ENCODE assay signal across 10 cellular contexts in the genomic region with DNA sequence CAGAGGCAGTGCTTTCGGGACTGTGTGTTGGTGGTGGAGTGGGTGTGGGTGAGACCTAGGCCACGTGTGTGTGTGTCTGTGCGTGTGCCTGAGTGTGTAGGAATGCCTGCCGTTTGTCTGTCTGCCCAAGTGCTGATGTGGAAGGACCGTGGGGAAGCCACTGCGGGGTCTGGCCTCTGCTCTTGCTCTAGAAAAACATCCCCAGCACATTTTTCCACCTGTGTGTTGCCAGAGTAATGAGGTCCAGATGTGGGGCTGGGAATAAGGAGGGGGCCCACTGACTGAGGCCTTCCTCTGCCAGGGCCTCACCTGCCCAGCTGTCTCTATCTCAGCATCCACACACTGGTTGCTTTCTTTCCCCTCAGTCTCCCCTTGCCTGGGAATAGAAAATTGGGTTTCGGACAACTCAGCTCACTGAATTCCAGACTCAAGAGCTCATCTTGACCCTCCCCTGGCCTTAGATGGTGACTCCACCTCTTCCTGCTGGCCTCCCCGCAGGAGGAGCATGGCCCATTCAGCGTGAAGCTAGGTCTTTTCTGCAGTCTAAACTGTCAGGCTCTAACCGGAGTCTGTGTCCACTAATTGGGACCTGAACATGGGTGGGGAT. TPM values are rescaled to one million over a fixed set of nuclear protein-coding genes. Genes with fewer than 3 reads are reported as not detected.
A peak's percentile ranks its signal among the peaks of the same experiment; 100 is the strongest.
DNase-seq lines count a peak whose midpoint lies in the region; ATAC-seq and TF ChIP-seq lines count a peak whose summit lies in the region.
"Had no signal": no experiment of that assay in that cellular context is flagged by ENCODE, and none has a peak within 500 bp of the region (broad histone marks: within the 10 kb centered on the region; RNA-seq: fewer than 3 reads in every experiment).

No MANE protein-coding gene starts in this region.

- H3K4me3 Mint-ChIP-seq in CD4-positive, alpha-beta T cell = no peak overlapping the region
- H3K4me3 Mint-ChIP-seq: activated naive CD8-positive, alpha-beta T cell had no signal

- H3K27me3 ChIP-seq in kidney epithelial cell (ENCODE audit: control insufficient read depth, insufficient read depth, low read length) = no peaks in the 10 kb centered on the region
- no peaks in the 10 kb centered on the region for H3K27me3 ChIP-seq in suprapubic skin
- H3K27me3 ChIP-seq in CD4-positive, alpha-beta T cell (ENCODE audit: control insufficient read depth, insufficient read depth, low read length) = no peaks in the 10 kb centered on the region

- no peak for TF ChIP-seq CTCF in HEK293 (tag by site-specific recombination; IDR thresholded peaks at IDR 0.05)
- TF ChIP-seq CTCF in cardiac fibroblast (IDR thresholded peaks at IDR 0.05; ENCODE audit: low read depth, low read length) = no peak
- TF ChIP-seq CTCF in kidney epithelial cell (IDR thresholded peaks at IDR 0.05; ENCODE audit: insufficient read depth, low read length, poor library complexity, severe bottlenecking) = no peak
- TF ChIP-seq CTCF in suprapubic skin (IDR thresholded peaks at IDR 0.05) = no peak
- no peak for TF ChIP-seq CTCF in CD4-positive, alpha-beta T cell (IDR thresholded peaks at IDR 0.05)

- H3K4me1 Mint-ChIP-seq in CD4-positive, alpha-beta T cell (ENCODE audit: low read depth) = peaks cover 18% of the 10 kb centered on the region

- intact Hi-C loops in CD4-positive, alpha-beta T cell (cut with DNase I, micrococcal nuclease) = no loop called here

- POLR2A ChIA-PET in HEK293 (lab: Yijun Ruan, JAX) = interaction anchor here (1.1 to 1.7 kb wide), 4 partner anchors 13 to 54 kb away, joined by 3 to 11 read pairs (median 8); no protein-coding TSS in a partner anchor
- POLR2A ChIA-PET in CD4-positive, alpha-beta T cell (lab: Charles Lee) = no interaction called here

- no peak for TF ChIP-seq POLR2A in suprapubic skin (IDR thresholded peaks at IDR 0.05)

- TF ChIP-seq EP300 in suprapubic skin (IDR thresholded peaks at IDR 0.05) = no peak

- H3K36me3 Mint-ChIP-seq in CD4-positive, alpha-beta T cell (ENCODE audit: low read depth) = no peaks in the 10 kb centered on the region
- H3K36me3 Mint-ChIP-seq: activated naive CD8-positive, alpha-beta T cell had no signal

- H3K4me3 ChIP-seq in HEK293 (ENCODE audit: low read depth, low read length) (no peak overlapping the region), cardiac fibroblast (replicated peaks in 1 of 2; ENCODE audit: low read depth in 2 of 2, low read length in 2 of 2) (no peak overlapping the region), kidney epithelial cell (ENCODE audit: low read depth, low read length) (no peak overlapping the region), suprapubic skin (no peak overlapping the region)

- no peak overlapping the region for H3K27ac Mint-ChIP-seq in CD4-positive, alpha-beta T cell
- H3K27ac Mint-ChIP-seq: activated naive CD8-positive, alpha-beta T cell had no signal

- H3K36me3 ChIP-seq in HEK293 (ENCODE audit: control insufficient read depth in 2 of 2, insufficient read depth in 1 of 2, low read length in 2 of 2) (no peaks in the 10 kb centered on the region), kidney epithelial cell (ENCODE audit: control insufficient read depth, insufficient read depth, low read length) (no peaks in the 10 kb centered on the region), suprapubic skin (no peaks in the 10 kb centered on the region)

- H3K27ac ChIP-seq in HEK293 (ENCODE audit: extremely low read depth, low read depth, low read length) = no peak overlapping the region
- peak overlapping the region; percentile 71 for H3K27ac ChIP-seq in suprapubic skin
- H3K27ac ChIP-seq in CD4-positive, alpha-beta T cell (ENCODE audit: low read depth, low read length) = no peak overlapping the region

- WGBS in suprapubic skin = 67% methylated on average over 10 of the region's 10 CpGs

- H3K9me3 Mint-ChIP-seq in CD4-positive, alpha-beta T cell = no peaks in the 10 kb centered on the region

- H3K9me3 ChIP-seq in HEK293 (ENCODE audit: control insufficient read depth, insufficient read depth, low read depth, low read length) = no peaks in the 10 kb centered on the region
- no peaks in the 10 kb centered on the region for H3K9me3 ChIP-seq in suprapubic skin
- no peaks in the 10 kb centered on the region for H3K9me3 ChIP-seq in CD4-positive, alpha-beta T cell (ENCODE audit: control insufficient read depth, low read length)

- CTCF ChIA-PET in HEK293 (lab: Yijun Ruan, JAX) = interaction anchor here (0.5 to 9.6 kb wide), 13 partner anchors 12 to 718 kb away, joined by 3 to 174 read pairs (median 5); a partner anchor contains a TSS
- CTCF ChIA-PET in CD4-positive, alpha-beta T cell (lab: Charles Lee) = interaction anchor here (1.2 kb wide), 1 partner anchor 12 kb away, joined by 3 read pairs; no protein-coding TSS in a partner anchor

- no peak for ATAC-seq in CD4-positive, alpha-beta T cell (ENCODE audit: poor library complexity)

- DNase-seq in cardiac fibroblast (ENCODE audit: low read depth in 2 of 2) (peak; percentile 90 to 94), kidney epithelial cell (ENCODE audit: low read depth) (peak; percentile 65), suprapubic skin (ENCODE audit: low spot score in 2 of 2) (no peak), KG1 (lab: John Stamatoyannopoulos, UW) (no peak), DMS153 treated with DMSO at 0.1 percent for 48 hours (lab: John Stamatoyannopoulos, UW; ENCODE audit: unreplicated experiment) (no peak)
- DNase-seq in CD4-positive, alpha-beta T cell = no peak
- no peak for DNase-seq in activated effector memory CD4-positive, alpha-beta T cell treated with anti-CD3 and anti-CD28 coated beads, Interleukin-2, amount 50 U/mL, for 16 hours
- DNase-seq: NCI-H524 treated with DMSO at 0.1 percent for 48 hours had no signal

- H3K4me1 ChIP-seq in HEK293 (ENCODE audit: control insufficient read depth, insufficient read depth, low read length) (peaks cover 8% of the 10 kb centered on the region), suprapubic skin (peaks cover 39% of the 10 kb centered on the region)

- no peaks in the 10 kb centered on the region for H3K27me3 Mint-ChIP-seq in CD4-positive, alpha-beta T cell
- H3K27me3 Mint-ChIP-seq: activated naive CD8-positive, alpha-beta T cell had no signal

TF ChIP-seq in HEK293, 187 proteins besides CTCF, POLR2A, EP300 and RAD21:
- TF ChIP-seq EGR2 (tag by site-specific recombination; IDR thresholded peaks at IDR 0.05; ENCODE audit: low read depth) (peak; percentile 83), ZNF239 (tag by site-specific recombination; IDR thresholded peaks at IDR 0.05) (no peak), ZBTB7A (tag by site-specific recombination; IDR thresholded peaks at IDR 0.05; ENCODE audit: low read depth) (no peak), ZNF571 (tag by site-specific recombination; IDR thresholded peaks at IDR 0.05) (no peak), ZNF335 (tag by site-specific recombination; conservative IDR thresholded peaks at IDR 0.05) (peak; percentile 69), ZNF510 (tag by site-specific recombination; IDR thresholded peaks at IDR 0.05; ENCODE audit: insufficient replicate concordance) (no peak), ZFHX2 (tag by site-specific recombination; conservative IDR thresholded peaks at IDR 0.05) (peak; percentile 90), ZBTB17 (tag by site-specific recombination; IDR thresholded peaks at IDR 0.05) (no peak), ZFP69B (tag by site-specific recombination; IDR thresholded peaks at IDR 0.05) (0 out of 2 replicates have a peak, but pooled peaks have one; percentile 18), ZNF530 (tag by site-specific recombination; IDR thresholded peaks at IDR 0.05; ENCODE audit: low read depth) (no peak), ZNF600 (tag by site-specific recombination; IDR thresholded peaks at IDR 0.05) (0 out of 2 replicates have a peak, but pooled peaks have one; percentile 31), ZNF423 (tag by site-specific recombination; IDR thresholded peaks at IDR 0.05) (no peak)
- TF ChIP-seq, protein P1, sequence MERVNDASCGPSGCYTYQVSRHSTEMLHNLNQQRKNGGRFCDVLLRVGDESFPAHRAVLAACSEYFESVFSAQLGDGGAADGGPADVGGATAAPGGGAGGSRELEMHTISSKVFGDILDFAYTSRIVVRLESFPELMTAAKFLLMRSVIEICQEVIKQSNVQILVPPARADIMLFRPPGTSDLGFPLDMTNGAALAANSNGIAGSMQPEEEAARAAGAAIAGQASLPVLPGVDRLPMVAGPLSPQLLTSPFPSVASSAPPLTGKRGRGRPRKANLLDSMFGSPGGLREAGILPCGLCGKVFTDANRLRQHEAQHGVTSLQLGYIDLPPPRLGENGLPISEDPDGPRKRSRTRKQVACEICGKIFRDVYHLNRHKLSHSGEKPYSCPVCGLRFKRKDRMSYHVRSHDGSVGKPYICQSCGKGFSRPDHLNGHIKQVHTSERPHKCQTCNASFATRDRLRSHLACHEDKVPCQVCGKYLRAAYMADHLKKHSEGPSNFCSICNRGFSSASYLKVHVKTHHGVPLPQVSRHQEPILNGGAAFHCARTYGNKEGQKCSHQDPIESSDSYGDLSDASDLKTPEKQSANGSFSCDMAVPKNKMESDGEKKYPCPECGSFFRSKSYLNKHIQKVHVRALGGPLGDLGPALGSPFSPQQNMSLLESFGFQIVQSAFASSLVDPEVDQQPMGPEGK (tag by site-specific recombination; IDR thresholded peaks at IDR 0.05) = no peak
- TF ChIP-seq, protein P2, sequence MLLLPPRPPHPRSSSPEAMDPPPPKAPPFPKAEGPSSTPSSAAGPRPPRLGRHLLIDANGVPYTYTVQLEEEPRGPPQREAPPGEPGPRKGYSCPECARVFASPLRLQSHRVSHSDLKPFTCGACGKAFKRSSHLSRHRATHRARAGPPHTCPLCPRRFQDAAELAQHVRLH (tag by site-specific recombination; IDR thresholded peaks at IDR 0.05) = no peak

RNA-seq across cellular contexts. Expression of a gene that starts 7.6 kb away (rescaled TPM):
- total RNA-seq in kidney epithelial cell (not detected in 2 replicates), suprapubic skin (1 to 10 TPM; 2.1 to 5.8 (median 4.0) TPM)
- not detected for total RNA-seq in CD4-positive, alpha-beta T cell

RNA-seq across cellular contexts. Expression of a gene that starts 23.0 kb away (rescaled TPM):
- 35.2 and 38.2 TPM in 2 replicates for total RNA-seq in kidney epithelial cell
- 10 to 100 TPM; 21.5 to 26.2 (median 23.7) TPM for total RNA-seq in suprapubic skin
- 10 to 100 TPM; 53.4 to 55.7 TPM for total RNA-seq in CD4-positive, alpha-beta T cell

RNA-seq across cellular contexts. Expression of a gene that starts 28.0 kb away (rescaled TPM):
- total RNA-seq in kidney epithelial cell (139 and 176 TPM in 2 replicates), suprapubic skin (10 to 100 TPM; 19.2 to 56.8 (median 33.1) TPM)
- total RNA-seq in CD4-positive, alpha-beta T cell = 10 to 100 TPM in 1 of 2 experiments, 1 to 10 TPM in 1; 10.0 to 11.4 TPM

RNA-seq across cellular contexts. Expression of a gene that starts 43.5 kb away (rescaled TPM):
- total RNA-seq in kidney epithelial cell (13.3 and 14.7 TPM in 2 replicates), suprapubic skin (under 1 TPM in 1 of 4 donors, not detected in 3; 0.68 TPM)
- total RNA-seq in CD4-positive, alpha-beta T cell = under 1 TPM; 0.33 to 0.53 TPM

Comparison
In these comparisons a context has a peak if more than half of its experiments do, and no peak if none do; other contexts are left out.
1. DNase-seq: peak in cardiac fibroblast (2 of 2) and kidney epithelial cell (single experiment); none in suprapubic skin (0 of 2), KG1 (single experiment), DMS153 treated with DMSO at 0.1 percent for 48 hours (single experiment), CD4-positive, alpha-beta T cell (0 of 10) and activated effector memory CD4-positive, alpha-beta T cell treated with anti-CD3 and anti-CD28 coated beads, Interleukin-2, amount 50 U/mL, for 16 hours (single experiment).